22 cellular contexts compared by ENCODE assay signal in the genomic region with DNA sequence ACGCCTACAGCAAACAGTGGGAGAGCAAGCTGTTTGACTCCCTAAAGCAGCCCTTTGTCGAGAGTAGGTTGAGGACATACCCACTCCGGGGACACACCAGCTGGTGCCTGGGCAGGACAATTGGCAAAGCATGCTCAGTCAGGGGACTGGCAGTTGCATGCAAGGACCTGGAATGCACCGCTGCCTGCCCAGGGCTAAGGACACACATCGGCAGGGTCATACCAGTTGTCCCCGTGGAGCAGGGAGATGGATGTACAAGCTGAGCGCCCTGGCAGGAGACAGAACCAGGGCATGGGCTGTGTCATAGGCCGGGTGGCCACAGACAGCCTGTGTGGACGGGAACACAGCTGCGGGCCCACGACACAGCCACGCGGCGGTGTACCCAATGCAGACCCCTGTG. TPM values are rescaled to one million over a fixed set of nuclear protein-coding genes. Genes with fewer than 3 reads are reported as not detected.
"Had no signal": no experiment of that assay in that cellular context is flagged by ENCODE, and none has a peak within 500 bp of the region (broad histone marks: within the 10 kb centered on the region; RNA-seq: fewer than 3 reads in every experiment).

No MANE protein-coding gene starts in this region.

- H3K27ac Mint-ChIP-seq: effector memory CD8-positive, alpha-beta T cell; mesothelial cell of epicardium had no signal

- H3K4me2 ChIP-seq: hepatocyte had no signal

- H3K36me3 ChIP-seq: vagina had no signal

- H3K36me3 Mint-ChIP-seq: mesothelial cell of epicardium had no signal

- FAIRE-seq: bronchial epithelial cell had no signal

- ATAC-seq: activated T-cell treated with anti-CD3 and anti-CD28 coated beads, Interleukin-2, amount 50 U/mL, for 4 hours; effector memory CD8-positive, alpha-beta T cell; left colon; stimulated activated naive CD8-positive, alpha-beta T cell treated with anti-CD3 and anti-CD28 coated beads, Interleukin-15, Interleukin-2, amounts not matched to agents 100 U/mL and 50 U/mL, for 24 hours had no signal

- H3K79me2 ChIP-seq: hepatocyte had no signal

- DNase-seq: activated CD4-positive, alpha-beta T cell treated with anti-CD3 and anti-CD28 coated beads, Interleukin-2, amount 50 U/mL, for 1 hour; activated CD4-positive, CD25-positive, alpha-beta regulatory T cell treated with anti-CD3 and anti-CD28 coated beads, Interleukin-2, amount 50 U/mL, for 72 hours; activated CD8-positive, alpha-beta memory T cell treated with anti-CD3 and anti-CD28 coated beads, Interleukin-2, amount 50 U/mL, for 4 hours; activated naive CD4-positive, alpha-beta T cell treated with anti-CD3 and anti-CD28 coated beads, Interleukin-2, amount 50 U/mL, for 16 hours; activated T-cell treated with anti-CD3 and anti-CD28 coated beads, Interleukin-2, amount 50 U/mL, for 4 hours; dermis blood vessel endothelial cell; effector memory CD8-positive, alpha-beta T cell; islet precursor cell; left colon; stimulated activated CD4-positive, alpha-beta T cell treated with anti-CD3 and anti-CD28 coated beads, Interleukin-2, amount 100 ng/mL, for 24 hours; stimulated activated naive CD8-positive, alpha-beta T cell treated with anti-CD3 and anti-CD28 coated beads, Interleukin-15, Interleukin-2, amounts not matched to agents 100 U/mL and 50 U/mL, for 24 hours; substantia nigra; SW 1271; T-helper 2 cell; trophoblast cell had no signal

- H3K27ac ChIP-seq: hepatocyte, vagina, VCaP had no signal

- H2AFZ ChIP-seq: hepatocyte had no signal

- H3K4me3 ChIP-seq: hepatocyte, lung, vagina had no signal

- H3K27me3 ChIP-seq: hepatocyte, vagina had no signal

- H3K9me3 Mint-ChIP-seq: activated T-cell treated with anti-CD3 and anti-CD28 coated beads, Interleukin-2, amount 50 U/mL, for 4 hours; effector memory CD8-positive, alpha-beta T cell; mesothelial cell of epicardium had no signal

- H3K9me3 ChIP-seq: vagina had no signal

- H3K4me3 Mint-ChIP-seq: activated T-cell treated with anti-CD3 and anti-CD28 coated beads, Interleukin-2, amount 50 U/mL, for 4 hours; effector memory CD8-positive, alpha-beta T cell; mesothelial cell of epicardium had no signal

RNA-seq across cellular contexts. Expression of a gene that starts 18.3 kb away (rescaled TPM):
- polyA plus RNA-seq: neural cell had no signal
